Comparison of ENCODE assay signal across 14 cellular contexts in the genomic region with DNA sequence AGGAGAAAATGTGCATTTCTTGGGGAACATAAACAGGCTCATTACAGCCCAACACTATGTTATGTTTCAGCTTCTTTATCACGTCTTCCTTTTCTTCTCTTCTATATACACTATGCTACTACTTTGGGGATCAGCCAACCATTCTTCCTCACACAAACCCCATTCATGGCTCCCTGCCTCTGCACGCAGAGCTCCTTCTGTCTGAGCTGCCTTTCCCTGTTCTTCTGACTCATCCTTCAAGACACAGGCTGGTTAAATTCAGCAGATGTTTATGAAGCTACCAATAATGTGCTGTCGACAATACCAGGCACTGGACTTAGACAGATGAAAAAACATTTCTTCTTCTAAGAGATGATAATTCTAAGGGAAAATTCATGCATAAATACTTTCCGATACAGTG.
DNase-seq lines count a peak whose midpoint lies in the region; ATAC-seq and TF ChIP-seq lines count a peak whose summit lies in the region.
"Had no signal": no experiment of that assay in that cellular context is flagged by ENCODE, and none has a peak within 500 bp of the region (broad histone marks: within the 10 kb centered on the region; RNA-seq: fewer than 3 reads in every experiment).

No MANE protein-coding gene starts in this region.

- no peak for TF ChIP-seq CTCF in dorsolateral prefrontal cortex (IDR thresholded peaks at IDR 0.05 in 54 of 56, conservative IDR thresholded peaks at IDR 0.05 in 2 of 56; ENCODE audit: low read depth in 1 of 56, partially characterized antibody in 56 of 56)
- no peak for TF ChIP-seq CTCF in osteoblast (IDR thresholded peaks at IDR 0.05; ENCODE audit: extremely low read depth, low read depth, low read length)
- TF ChIP-seq CTCF in MM.1S (IDR thresholded peaks at IDR 0.05; ENCODE audit: low read length): no peak

- H3K4me3 ChIP-seq in dorsolateral prefrontal cortex (no peak overlapping the region), osteoblast (ENCODE audit: insufficient read depth, low read length) (peak overlapping the region; percentile 23), MM.1S (ENCODE audit: low read length) (no peak overlapping the region)
- H3K4me3 ChIP-seq: esophagus squamous epithelium had no signal

- DNase-seq in Daoy (ENCODE audit: low read depth) (peak; percentile 62), NCI-H446 treated with DMSO at 0.1 percent for 48 hours (lab: John Stamatoyannopoulos, UW) (peak; percentile 12), dorsolateral prefrontal cortex (peak in 3 of 10 donors; percentile 42 to 54 (median 44)), osteoblast (ENCODE audit: insufficient read length, low spot score, missing footprints) (peak; percentile 93), MM.1S (no peak), Right ventricle myocardium inferior (ENCODE audit: missing footprints) (no peak)
- DNase-seq: activated CD8-positive, alpha-beta T cell treated with anti-CD3 and anti-CD28 coated beads, Interleukin-2, amount 10 ng/mL, durations not matched to agents 7 days and 5 days; CD4-positive, alpha-beta memory T cell; cerebellar nuclear complex; esophagus squamous epithelium; SHP77 treated with DMSO at 0.1 percent for 48 hours had no signal

- H3F3A ChIP-seq in MM.1S (ENCODE audit: insufficient read depth, low read length): no peaks in the 10 kb centered on the region

- H3K4me1 ChIP-seq in osteoblast (ENCODE audit: insufficient read depth, low read length) (peaks cover 52% of the 10 kb centered on the region), MM.1S (ENCODE audit: low read length) (no peaks in the 10 kb centered on the region)

- H3K36me3 ChIP-seq in osteoblast (ENCODE audit: insufficient read depth, low read length) (peaks cover 8% of the 10 kb centered on the region), MM.1S (replicated peaks; ENCODE audit: insufficient read depth, low read length) (no peaks in the 10 kb centered on the region)
- H3K36me3 ChIP-seq: esophagus squamous epithelium had no signal

- H3K9ac ChIP-seq in MM.1S (ENCODE audit: low read length): no peak overlapping the region

- no peaks in the 10 kb centered on the region for H4K20me1 ChIP-seq in osteoblast (ENCODE audit: insufficient read depth, low read length)
- no peaks in the 10 kb centered on the region for H4K20me1 ChIP-seq in MM.1S (ENCODE audit: insufficient read depth, low read length)

- no peaks in the 10 kb centered on the region for H3K9me2 ChIP-seq in MM.1S (replicated peaks; ENCODE audit: insufficient read depth, low read length)

- H3K27me3 ChIP-seq in dorsolateral prefrontal cortex (no peaks in the 10 kb centered on the region), osteoblast (ENCODE audit: insufficient read depth, low read length) (no peaks in the 10 kb centered on the region), MM.1S (replicated peaks; ENCODE audit: insufficient read depth, low read length) (no peaks in the 10 kb centered on the region)
- H3K27me3 ChIP-seq: esophagus squamous epithelium had no signal

- H3K9me3 ChIP-seq in osteoblast (ENCODE audit: low read depth, low read length) (no peaks in the 10 kb centered on the region), MM.1S (replicated peaks; ENCODE audit: insufficient read depth, low read length) (no peaks in the 10 kb centered on the region)
- H3K9me3 ChIP-seq: esophagus squamous epithelium had no signal

- H2AFZ ChIP-seq in osteoblast (ENCODE audit: low read length): no peak overlapping the region
- H2AFZ ChIP-seq in MM.1S (ENCODE audit: low read length): no peak overlapping the region

- H3K27ac ChIP-seq in dorsolateral prefrontal cortex (peak overlapping the region in 45 of 59 donors; percentile 1 to 82 (median 51)), osteoblast (ENCODE audit: low read depth, low read length) (peak overlapping the region; percentile 79), MM.1S (ENCODE audit: low read length) (no peak overlapping the region)

- ATAC-seq in GM19452 (IDR thresholded peaks at IDR 0.05; ENCODE audit: unreplicated experiment) (no peak), HG03280 (IDR thresholded peaks at IDR 0.05; ENCODE audit: unreplicated experiment) (no peak), Right ventricle myocardium inferior (no peak)
- ATAC-seq: activated CD8-positive, alpha-beta T cell treated with anti-CD3 and anti-CD28 coated beads, Interleukin-2, amount 10 ng/mL, durations not matched to agents 7 days and 5 days; HepG2 had no signal

- H3K4me2 ChIP-seq in osteoblast (ENCODE audit: insufficient read depth, low read length) (peak overlapping the region; percentile 71), MM.1S (ENCODE audit: low read depth, low read length) (no peak overlapping the region)

- intact Hi-C loops in dorsolateral prefrontal cortex (cut with DNase I): no loop called here
- intact Hi-C loops in Right ventricle myocardium inferior (cut with DNase I): no loop called here

- H3K79me2 ChIP-seq in osteoblast (ENCODE audit: insufficient read depth, low read length) (no peaks in the 10 kb centered on the region), MM.1S (ENCODE audit: low read length) (no peaks in the 10 kb centered on the region)

Comparison
In these comparisons a context has a peak if more than half of its experiments do, and no peak if none do; other contexts are left out.
1. DNase-seq: peak in Daoy (single experiment), NCI-H446 treated with DMSO at 0.1 percent for 48 hours (single experiment) and osteoblast (single experiment); none in MM.1S (single experiment) and Right ventricle myocardium inferior (single experiment).